15 cellular contexts compared by ENCODE assay signal in genomic region chr16:17166095-17166494, GRCh38.
A peak's percentile ranks its signal among the peaks of the same experiment; 100 is the strongest.
DNase-seq lines count a peak whose midpoint lies in the region; TF ChIP-seq lines count a peak whose summit lies in the region.
"Had no signal": no experiment of that assay in that cellular context is flagged by ENCODE, and none has a peak within 500 bp of the region (broad histone marks: within the 10 kb centered on the region; RNA-seq: fewer than 3 reads in every experiment).

No MANE protein-coding gene starts in this region.

- no peak for TF ChIP-seq POLR2A in ovary (IDR thresholded peaks at IDR 0.05)

- H3K27ac ChIP-seq in HEK293 (ENCODE audit: extremely low read depth, low read depth, low read length) (no peak overlapping the region), caudate nucleus (ENCODE audit: low read depth, low read length) (no peak overlapping the region), ovary (no peak overlapping the region)
- H3K27ac ChIP-seq: SJSA1 had no signal

- peak; percentile 15 for DNase-seq in AG10803 (ENCODE audit: low read depth)
- DNase-seq in astrocyte of the hippocampus (ENCODE audit: low read depth, low spot score): peak; percentile 25
- peak; percentile 24 for DNase-seq in iPS-NIHi11 (ENCODE audit: low spot score)
- DNase-seq in caudate nucleus (lab: John Stamatoyannopoulos, UW): no peak
- no peak for DNase-seq in GM20000 (ENCODE audit: low spot score)
- DNase-seq in activated naive CD4-positive, alpha-beta T cell treated with anti-CD3 and anti-CD28 coated beads, Interleukin-2, amount 50 U/mL, for 16 hours: no peak
- DNase-seq in ovary: no peak
- DNase-seq: CD8-positive, alpha-beta T cell; DMS79 treated with DMSO at 0.1 percent for 48 hours; H7; NCI-H1092; NCI-H2227 treated with DMSO at 0.1 percent for 48 hours; NCI-H524 treated with DMSO at 0.1 percent for 48 hours had no signal

- no peaks in the 10 kb centered on the region for H3K36me3 ChIP-seq in HEK293 (ENCODE audit: control insufficient read depth in 2 of 2, insufficient read depth in 1 of 2, low read length in 2 of 2)
- no peaks in the 10 kb centered on the region for H3K36me3 ChIP-seq in ovary
- H3K36me3 ChIP-seq: SJSA1 had no signal

- TF ChIP-seq CTCF in AG10803 (conservative IDR thresholded peaks at IDR 0.05; ENCODE audit: low read length) (no peak), HEK293 (tag by site-specific recombination; IDR thresholded peaks at IDR 0.05) (no peak), GM20000 (IDR thresholded peaks at IDR 0.05; ENCODE audit: extremely low read depth, missing control alignments) (no peak), ovary (IDR thresholded peaks at IDR 0.05) (no peak)

- POLR2A ChIA-PET in HEK293 (lab: Yijun Ruan, JAX): no interaction called here

- no peaks in the 10 kb centered on the region for H3K9me3 ChIP-seq in HEK293 (ENCODE audit: control insufficient read depth, insufficient read depth, low read depth, low read length)
- no peaks in the 10 kb centered on the region for H3K9me3 ChIP-seq in ovary
- H3K9me3 ChIP-seq: SJSA1 had no signal

- CTCF ChIA-PET in HEK293 (lab: Yijun Ruan, JAX): no interaction called here

- 71 to 79% (median 73%) methylated on average over 4 of the region's 4 CpGs for WGBS in ovary, 3 donors

- intact Hi-C loops in ovary (cut with DNase I): no loop called here

- TF ChIP-seq EP300 in ovary (IDR thresholded peaks at IDR 0.05): no peak

- no peaks in the 10 kb centered on the region for H3K27me3 ChIP-seq in ovary
- H3K27me3 ChIP-seq: SJSA1 had no signal

- no peak overlapping the region for H3K4me3 ChIP-seq in AG10803 (ENCODE audit: low read length)
- no peak overlapping the region for H3K4me3 ChIP-seq in HEK293 (ENCODE audit: low read depth, low read length)
- H3K4me3 ChIP-seq in ovary: no peak overlapping the region
- H3K4me3 ChIP-seq: SJSA1 had no signal

- no peaks in the 10 kb centered on the region for H3K4me1 ChIP-seq in HEK293 (ENCODE audit: control insufficient read depth, insufficient read depth, low read length)
- H3K4me1 ChIP-seq in ovary (ENCODE audit: insufficient read depth): no peaks in the 10 kb centered on the region
- H3K4me1 ChIP-seq: SJSA1 had no signal

TF ChIP-seq in HEK293, 187 proteins besides CTCF, POLR2A, EP300 and RAD21:
- TF ChIP-seq REST (tag by site-specific recombination; IDR thresholded peaks at IDR 0.05) (peak; percentile 58; the same call in 1 of the 2 replicates), ZSCAN4 (tag by site-specific recombination; IDR thresholded peaks at IDR 0.05) (no peak)

Comparison
In these comparisons a context has a peak if more than half of its experiments do, and no peak if none do; other contexts are left out.
1. DNase-seq: peak in AG10803 (single experiment), astrocyte of the hippocampus (single experiment) and iPS-NIHi11 (single experiment); none in caudate nucleus (0 of 61), GM20000 (single experiment), activated naive CD4-positive, alpha-beta T cell treated with anti-CD3 and anti-CD28 coated beads, Interleukin-2, amount 50 U/mL, for 16 hours (single experiment) and ovary (0 of 5).